16 cellular contexts compared by ENCODE assay signal in genomic region chr1:217542837-217543236, GRCh38.
DNase-seq lines count a peak whose midpoint lies in the region; ATAC-seq and TF ChIP-seq lines count a peak whose summit lies in the region.
"Had no signal": no experiment of that assay in that cellular context is flagged by ENCODE, and none has a peak within 500 bp of the region (broad histone marks: within the 10 kb centered on the region; RNA-seq: fewer than 3 reads in every experiment).

No MANE protein-coding gene starts in this region.

- no peaks in the 10 kb centered on the region for H4K20me1 ChIP-seq in MM.1S (ENCODE audit: insufficient read depth, low read length)

- H3K4me3 Mint-ChIP-seq in CD14-positive monocyte, result no peak overlapping the region
- H3K4me3 Mint-ChIP-seq: CD4-positive, CD25-positive, alpha-beta regulatory T cell; central memory CD8-positive, alpha-beta T cell had no signal

- H3K27me3 ChIP-seq in MM.1S (replicated peaks; ENCODE audit: insufficient read depth, low read length), result no peaks in the 10 kb centered on the region

- no peaks in the 10 kb centered on the region for H3K27me3 Mint-ChIP-seq in CD14-positive monocyte (ENCODE audit: low read depth in 3 of 3)
- H3K27me3 Mint-ChIP-seq: CD4-positive, CD25-positive, alpha-beta regulatory T cell; central memory CD8-positive, alpha-beta T cell had no signal

- H3K36me3 ChIP-seq in MM.1S (replicated peaks; ENCODE audit: insufficient read depth, low read length), result no peaks in the 10 kb centered on the region

- no peak overlapping the region for H2AFZ ChIP-seq in MM.1S (ENCODE audit: low read length)

- no peak overlapping the region for H3K4me2 ChIP-seq in MM.1S (ENCODE audit: low read depth, low read length)

- intact Hi-C loops in CD14-positive monocyte (cut with micrococcal nuclease), result no loop called here

- H3K4me3 ChIP-seq in MM.1S (ENCODE audit: low read length), result no peak overlapping the region
- H3K4me3 ChIP-seq: mucosa of descending colon had no signal

- peaks cover 0 to 2% of the 10 kb centered on the region in 2 donors for H3K36me3 Mint-ChIP-seq in CD14-positive monocyte

- H3K9ac ChIP-seq in MM.1S (ENCODE audit: low read length), result no peak overlapping the region

- H3K27ac ChIP-seq in MM.1S (ENCODE audit: low read length), result no peak overlapping the region

- TF ChIP-seq CTCF in MM.1S (IDR thresholded peaks at IDR 0.05; ENCODE audit: low read length) (no peak), CD14-positive monocyte (IDR thresholded peaks at IDR 0.05) (no peak)

- H3K9me3 ChIP-seq in MM.1S (replicated peaks; ENCODE audit: insufficient read depth, low read length), result no peaks in the 10 kb centered on the region

- peaks cover 7 to 19% (median 10%) of the 10 kb centered on the region in 7 donors for H3K9me3 Mint-ChIP-seq in CD14-positive monocyte
- H3K9me3 Mint-ChIP-seq: central memory CD8-positive, alpha-beta T cell had no signal

- H3K27ac Mint-ChIP-seq in CD14-positive monocyte, result no peak overlapping the region
- H3K27ac Mint-ChIP-seq: CD4-positive, CD25-positive, alpha-beta regulatory T cell had no signal

- DNase-seq in MM.1S (peak; percentile 31), CD14-positive monocyte (ENCODE audit: low spot score) (no peak), NCI-H1105 (lab: John Stamatoyannopoulos, UW) (no peak), hepatic stellate cell (ENCODE audit: low spot score) (no peak)
- DNase-seq in activated CD4-positive, CD25-positive, alpha-beta regulatory T cell treated with anti-CD3 and anti-CD28 coated beads, Interleukin-2, amount 50 U/mL, for 72 hours, result no peak
- DNase-seq: activated CD4-positive, alpha-beta T cell treated with anti-CD3 and anti-CD28 coated beads, Interleukin-2, amount 50 U/mL, for 1 hour; CD4-positive, CD25-positive, alpha-beta regulatory T cell; NCI-H446; retina; substantia nigra had no signal

- no peaks in the 10 kb centered on the region for H3K79me2 ChIP-seq in MM.1S (ENCODE audit: low read length)

- H3K4me1 ChIP-seq in MM.1S (ENCODE audit: low read length), result no peaks in the 10 kb centered on the region

- ATAC-seq in GM18517 (IDR thresholded peaks at IDR 0.05; ENCODE audit: unreplicated experiment) (peak; percentile 98), GM21367 (IDR thresholded peaks at IDR 0.05; ENCODE audit: unreplicated experiment) (peak; percentile 98), HG02943 (IDR thresholded peaks at IDR 0.05; ENCODE audit: low read depth, unreplicated experiment) (peak; percentile 94)
- ATAC-seq: esophagus mucosa, mucosa of descending colon had no signal

- no peaks in the 10 kb centered on the region for H3K9me2 ChIP-seq in MM.1S (replicated peaks; ENCODE audit: insufficient read depth, low read length)

- H3K4me1 Mint-ChIP-seq in CD14-positive monocyte, result no peaks in the 10 kb centered on the region

- H3F3A ChIP-seq in MM.1S (ENCODE audit: insufficient read depth, low read length), result no peaks in the 10 kb centered on the region
